ENCODE assay signal across 23 cellular contexts in the genomic region with DNA sequence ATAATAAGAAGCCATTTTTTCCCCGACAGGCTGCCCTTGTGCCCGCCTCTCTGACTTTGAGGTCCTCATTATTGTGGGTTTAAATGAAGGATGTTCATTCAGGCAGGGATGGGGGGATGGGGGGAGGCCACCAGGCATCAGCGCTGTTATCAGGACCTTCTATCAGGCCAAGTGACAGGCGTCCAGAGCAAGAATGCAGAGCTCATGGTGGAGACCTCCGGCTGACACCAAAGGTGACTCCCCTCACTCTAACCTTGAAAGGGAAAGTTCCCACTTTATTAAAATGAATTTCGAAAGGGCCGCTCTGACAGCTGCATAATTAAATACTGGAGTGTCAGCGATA.
DNase-seq lines count a peak whose midpoint lies in the region; ATAC-seq and TF ChIP-seq lines count a peak whose summit lies in the region.
"Had no signal": no experiment of that assay in that cellular context is flagged by ENCODE, and none has a peak within 500 bp of the region (broad histone marks: within the 10 kb centered on the region; RNA-seq: fewer than 3 reads in every experiment).

No MANE protein-coding gene starts in this region.

- DNase-seq in cardiac muscle cell (ENCODE audit: low read depth in 1 of 2, low spot score in 1 of 2): no peak
- no peak for DNase-seq in left ventricle myocardium inferior
- DNase-seq in activated T-helper 2 cell treated with anti-CD3 and anti-CD28 coated beads, Interferon-gamma antibody, Interleukin-2, Interleukin-4, amounts not matched to agents 10 μg/mL and 5 μg/mL and 100 μg/mL, durations not matched to agents 14 hours and 24 hours and 36 hours (ENCODE audit: low spot score): no peak
- no peak for DNase-seq in natural killer cell treated with Interleukin-12 subunit alpha and Interleukin-12 subunit beta and Interleukin-15 and Interleukin-18, amount 100 ng/mL, for 72 hours (ENCODE audit: low spot score)
- no peak for DNase-seq in vagina (ENCODE audit: extremely low spot score in 2 of 2)
- no peak for DNase-seq in NCI-H2171 (lab: John Stamatoyannopoulos, UW)
- DNase-seq in dedifferentiated amniotic fluid mesenchymal stem cell (ENCODE audit: extremely low spot score): no peak
- DNase-seq: activated CD4-positive, alpha-beta T cell treated with anti-CD3 and anti-CD28 coated beads for 4 hours; activated CD8-positive, alpha-beta memory T cell treated with anti-CD3 and anti-CD28 coated beads, Interleukin-2, amount 50 U/mL, for 48 hours; activated naive CD4-positive, alpha-beta T cell treated with anti-CD3 and anti-CD28 coated beads for 36 hours; MM.1S; NCI-H187 treated with DMSO at 0.1 percent for 48 hours; NCI-H446; NK-92 treated with Interleukin-12 subunit alpha and Interleukin-12 subunit beta, amount 100 ng/mL, for 24 hours; pancreas; stimulated activated CD4-positive, alpha-beta T cell treated with anti-CD3 and anti-CD28 coated beads, Interleukin-1b, Interleukin-23, amount 100 ng/mL, for 48 hours; stimulated activated naive CD8-positive, alpha-beta T cell treated with anti-CD3 and anti-CD28 coated beads, Interleukin-15, Interleukin-2, amounts not matched to agents 100 U/mL and 50 U/mL, for 24 hours; uterus had no signal

- peaks cover 7% of the 10 kb centered on the region for H3K9me3 Mint-ChIP-seq in activated T-helper 2 cell treated with anti-CD3 and anti-CD28 coated beads, Interferon-gamma antibody, Interleukin-2, Interleukin-4, amounts not matched to agents 10 μg/mL and 5 μg/mL and 100 μg/mL, durations not matched to agents 14 hours and 24 hours and 36 hours
- peaks cover 5% of the 10 kb centered on the region for H3K9me3 Mint-ChIP-seq in natural killer cell treated with Interleukin-12 subunit alpha and Interleukin-12 subunit beta and Interleukin-15 and Interleukin-18, amount 100 ng/mL, for 72 hours

- H3K27me3 ChIP-seq in cardiac muscle cell (no peaks in the 10 kb centered on the region), left ventricle myocardium inferior (ENCODE audit: low read depth) (no peaks in the 10 kb centered on the region), vagina (no peaks in the 10 kb centered on the region)
- H3K27me3 ChIP-seq: left lung, pancreas, uterus had no signal

- H3K27ac ChIP-seq in cardiac muscle cell (peak overlapping the region; percentile 3), left ventricle myocardium inferior (replicated peaks) (no peak overlapping the region), vagina (no peak overlapping the region)
- H3K27ac ChIP-seq: pancreas, uterus had no signal

- ATAC-seq in natural killer cell treated with Interleukin-12 subunit alpha and Interleukin-12 subunit beta and Interleukin-15 and Interleukin-18, amount 100 ng/mL, for 72 hours: no peak
- no peak for ATAC-seq in HG03139 (IDR thresholded peaks at IDR 0.05; ENCODE audit: unreplicated experiment)
- ATAC-seq: HCT116; stimulated activated naive CD8-positive, alpha-beta T cell treated with anti-CD3 and anti-CD28 coated beads, Interleukin-15, Interleukin-2, amounts not matched to agents 100 U/mL and 50 U/mL, for 24 hours had no signal

- peaks cover 6% of the 10 kb centered on the region for H3K36me3 Mint-ChIP-seq in activated T-helper 2 cell treated with anti-CD3 and anti-CD28 coated beads, Interferon-gamma antibody, Interleukin-2, Interleukin-4, amounts not matched to agents 10 μg/mL and 5 μg/mL and 100 μg/mL, durations not matched to agents 14 hours and 24 hours and 36 hours (ENCODE audit: low read depth)
- peaks cover 6% of the 10 kb centered on the region for H3K36me3 Mint-ChIP-seq in natural killer cell treated with Interleukin-12 subunit alpha and Interleukin-12 subunit beta and Interleukin-15 and Interleukin-18, amount 100 ng/mL, for 72 hours
- H3K36me3 Mint-ChIP-seq: IgD-negative memory B cell had no signal

- H3K4me3 Mint-ChIP-seq in activated T-helper 2 cell treated with anti-CD3 and anti-CD28 coated beads, Interferon-gamma antibody, Interleukin-2, Interleukin-4, amounts not matched to agents 10 μg/mL and 5 μg/mL and 100 μg/mL, durations not matched to agents 14 hours and 24 hours and 36 hours (ENCODE audit: low read depth): no peak overlapping the region
- H3K4me3 Mint-ChIP-seq in natural killer cell treated with Interleukin-12 subunit alpha and Interleukin-12 subunit beta and Interleukin-15 and Interleukin-18, amount 100 ng/mL, for 72 hours: peak overlapping the region; percentile 51

- H3K4me1 ChIP-seq in cardiac muscle cell (ENCODE audit: low read depth) (peaks cover 12% of the 10 kb centered on the region), left ventricle myocardium inferior (no peaks in the 10 kb centered on the region), vagina (peaks cover 12% of the 10 kb centered on the region)
- H3K4me1 ChIP-seq: pancreas, uterus had no signal

- peak overlapping the region; percentile 30 for H3K27ac Mint-ChIP-seq in activated T-helper 2 cell treated with anti-CD3 and anti-CD28 coated beads, Interferon-gamma antibody, Interleukin-2, Interleukin-4, amounts not matched to agents 10 μg/mL and 5 μg/mL and 100 μg/mL, durations not matched to agents 14 hours and 24 hours and 36 hours
- H3K27ac Mint-ChIP-seq in natural killer cell treated with Interleukin-12 subunit alpha and Interleukin-12 subunit beta and Interleukin-15 and Interleukin-18, amount 100 ng/mL, for 72 hours: peak overlapping the region in 1 of 2 donors; percentile 52
- H3K27ac Mint-ChIP-seq: activated naive CD4-positive, alpha-beta T cell treated with anti-CD3 and anti-CD28 coated beads for 36 hours had no signal

- no peak overlapping the region for H3K4me3 ChIP-seq in cardiac muscle cell
- no peak overlapping the region for H3K4me3 ChIP-seq in left ventricle myocardium inferior
- H3K4me3 ChIP-seq in vagina: peak overlapping the region; percentile 1 to 22
- H3K4me3 ChIP-seq: left lung, pancreas, uterus had no signal

- TF ChIP-seq POLR2A in vagina (IDR thresholded peaks at IDR 0.05): no peak

- no peaks in the 10 kb centered on the region for H3K27me3 Mint-ChIP-seq in activated T-helper 2 cell treated with anti-CD3 and anti-CD28 coated beads, Interferon-gamma antibody, Interleukin-2, Interleukin-4, amounts not matched to agents 10 μg/mL and 5 μg/mL and 100 μg/mL, durations not matched to agents 14 hours and 24 hours and 36 hours (ENCODE audit: low read depth)
- no peaks in the 10 kb centered on the region for H3K27me3 Mint-ChIP-seq in natural killer cell treated with Interleukin-12 subunit alpha and Interleukin-12 subunit beta and Interleukin-15 and Interleukin-18, amount 100 ng/mL, for 72 hours
- H3K27me3 Mint-ChIP-seq: CD4-positive, CD25-positive, alpha-beta regulatory T cell had no signal

- H3K4me1 Mint-ChIP-seq in activated T-helper 2 cell treated with anti-CD3 and anti-CD28 coated beads, Interferon-gamma antibody, Interleukin-2, Interleukin-4, amounts not matched to agents 10 μg/mL and 5 μg/mL and 100 μg/mL, durations not matched to agents 14 hours and 24 hours and 36 hours (ENCODE audit: low read depth): peaks cover 29% of the 10 kb centered on the region
- H3K4me1 Mint-ChIP-seq in natural killer cell treated with Interleukin-12 subunit alpha and Interleukin-12 subunit beta and Interleukin-15 and Interleukin-18, amount 100 ng/mL, for 72 hours (ENCODE audit: low read depth in 2 of 2): peaks cover 7 to 13% of the 10 kb centered on the region in 2 donors

- intact Hi-C loops in left ventricle myocardium inferior (cut with micrococcal nuclease) (no loop called here), vagina (cut with DNase I) (loop anchor here (5.0 kb wide), 1 partner anchor 1037 kb away; no protein-coding TSS in a partner anchor)
- intact Hi-C loops in activated T-helper 2 cell treated with anti-CD3 and anti-CD28 coated beads, Interferon-gamma antibody, Interleukin-2, Interleukin-4, amounts not matched to agents 10 μg/mL and 5 μg/mL and 100 μg/mL, durations not matched to agents 14 hours and 24 hours and 36 hours (cut with micrococcal nuclease): no loop called here

- no peaks in the 10 kb centered on the region for H3K9me3 ChIP-seq in cardiac muscle cell (ENCODE audit: low read depth)
- H3K9me3 ChIP-seq in left ventricle myocardium inferior (replicated peaks): peaks cover 9% of the 10 kb centered on the region
- H3K9me3 ChIP-seq in vagina: no peaks in the 10 kb centered on the region
- H3K9me3 ChIP-seq: pancreas, uterus had no signal

- H3K36me3 ChIP-seq in cardiac muscle cell: no peaks in the 10 kb centered on the region
- H3K36me3 ChIP-seq in left ventricle myocardium inferior: no peaks in the 10 kb centered on the region
- no peaks in the 10 kb centered on the region for H3K36me3 ChIP-seq in vagina
- H3K36me3 ChIP-seq: left lung, pancreas, uterus had no signal

- no peak for TF ChIP-seq CTCF in cardiac muscle cell (IDR thresholded peaks at IDR 0.05; ENCODE audit: low read depth, low read length)
- TF ChIP-seq CTCF in left ventricle myocardium inferior (IDR thresholded peaks at IDR 0.05; ENCODE audit: borderline replicate concordance): no peak
- no peak for TF ChIP-seq CTCF in vagina (IDR thresholded peaks at IDR 0.05)

Comparison
In these comparisons a context has a peak if more than half of its experiments do, and no peak if none do; other contexts are left out.
1. H3K4me3 ChIP-seq: peak in vagina (2 of 2); none in cardiac muscle cell (single experiment) and left ventricle myocardium inferior (single experiment).